ENCODE assay signal across 11 cellular contexts in the genomic region with DNA sequence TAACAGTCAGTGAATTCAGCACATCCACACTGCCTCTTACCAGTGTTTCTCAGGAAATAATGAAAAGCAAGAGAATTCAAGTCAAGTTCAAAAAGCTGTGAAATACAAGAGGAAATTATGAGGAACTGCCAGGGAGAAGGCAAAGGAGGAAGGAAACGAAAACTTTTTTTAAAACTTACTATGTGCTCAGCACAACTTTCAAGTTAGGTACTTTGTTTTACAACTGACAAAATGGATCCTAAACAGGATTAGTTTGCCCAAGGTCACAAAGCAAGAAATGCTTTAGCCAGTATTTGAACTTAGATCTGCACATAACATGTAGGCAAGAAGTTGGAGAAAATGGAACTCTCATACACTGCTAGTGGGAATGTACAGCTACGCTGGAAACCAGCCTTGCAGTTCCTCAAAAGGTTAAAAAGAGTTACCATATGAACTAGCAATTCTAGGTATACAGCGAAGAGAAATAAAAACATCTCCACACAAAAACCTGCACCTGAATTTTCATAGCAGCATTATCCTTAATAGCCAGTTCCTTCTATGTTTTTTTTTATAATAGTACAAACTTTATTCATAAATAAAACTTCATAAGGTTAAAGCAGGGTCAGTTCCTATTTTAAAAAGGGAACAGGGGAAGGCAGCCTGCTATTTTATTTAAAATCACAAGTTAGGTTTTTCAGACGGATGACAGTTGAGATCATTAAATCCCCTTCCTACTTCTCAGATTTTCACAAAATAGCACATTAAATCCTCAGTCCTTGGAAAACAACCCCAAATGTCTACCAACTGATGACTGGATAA. TPM values are rescaled to one million over a fixed set of nuclear protein-coding genes. Genes with fewer than 3 reads are reported as not detected.
DNase-seq lines count a peak whose midpoint lies in the region; ATAC-seq and TF ChIP-seq lines count a peak whose summit lies in the region.
"Had no signal": no experiment of that assay in that cellular context is flagged by ENCODE, and none has a peak within 500 bp of the region (broad histone marks: within the 10 kb centered on the region; RNA-seq: fewer than 3 reads in every experiment).

No MANE protein-coding gene starts in this region.

- peak overlapping the region; percentile 25 to 63 (median 47); a peak in 20 of 22 replicates for H3K9ac ChIP-seq in BLaER1 treated with 17β-estradiol and CSF1 and Interleukin-3, amounts not matched to agents 10 nM and 100 nM

- H3K27me3 Mint-ChIP-seq in IgD-negative memory B cell = no peaks in the 10 kb centered on the region
- no peaks in the 10 kb centered on the region for H3K27me3 Mint-ChIP-seq in activated T-helper 17 cell treated with anti-CD3 and anti-CD28 coated beads, Interleukin-2, amount 50 U/mL, for 72 hours

- no peaks in the 10 kb centered on the region for H3K9me3 ChIP-seq in BLaER1 treated with 17β-estradiol and CSF1 and Interleukin-3, amounts not matched to agents 10 nM and 100 nM (replicated peaks in 1 of 11)
- no peaks in the 10 kb centered on the region for H3K9me3 ChIP-seq in muscle layer of duodenum (ENCODE audit: control insufficient read depth in 1 of 2, low read length in 2 of 2)
- no peaks in the 10 kb centered on the region for H3K9me3 ChIP-seq in ovary
- H3K9me3 ChIP-seq: right lobe of liver had no signal

- H3K4me3 Mint-ChIP-seq in IgD-negative memory B cell = peak overlapping the region; percentile 10 to 83 (median 55)
- peak overlapping the region; percentile 9 for H3K4me3 Mint-ChIP-seq in activated T-helper 17 cell treated with anti-CD3 and anti-CD28 coated beads, Interleukin-2, amount 50 U/mL, for 72 hours

- peaks cover 97 to 100% (median 100%) of the 10 kb centered on the region in 11 experiments for H4K20me1 ChIP-seq in BLaER1 treated with 17β-estradiol and CSF1 and Interleukin-3, amounts not matched to agents 10 nM and 100 nM

- peak overlapping the region; percentile 1 to 73 (median 64); a peak in 17 of 22 replicates for H3K27ac ChIP-seq in BLaER1 treated with 17β-estradiol and CSF1 and Interleukin-3, amounts not matched to agents 10 nM and 100 nM
- peak overlapping the region; percentile 63 for H3K27ac ChIP-seq in muscle layer of duodenum (ENCODE audit: low read length)
- no peak overlapping the region for H3K27ac ChIP-seq in ovary

- H3K4me2 ChIP-seq in BLaER1 treated with 17β-estradiol and CSF1 and Interleukin-3, amounts not matched to agents 10 nM and 100 nM = peak overlapping the region; percentile 58 to 85 (median 77)

- H3K36me3 Mint-ChIP-seq in IgD-negative memory B cell = peaks cover 4% of the 10 kb centered on the region
- H3K36me3 Mint-ChIP-seq in activated T-helper 17 cell treated with anti-CD3 and anti-CD28 coated beads, Interleukin-2, amount 50 U/mL, for 72 hours (ENCODE audit: low read depth) = peaks cover 100% of the 10 kb centered on the region

- H3K4me1 ChIP-seq in BLaER1 treated with 17β-estradiol and CSF1 and Interleukin-3, amounts not matched to agents 10 nM and 100 nM = peaks cover 44 to 89% (median 59%) of the 10 kb centered on the region in 10 experiments
- H3K4me1 ChIP-seq in muscle layer of duodenum (ENCODE audit: control insufficient read depth in 1 of 2, insufficient read depth in 2 of 2, low read length in 2 of 2) (peaks cover 11 to 85% of the 10 kb centered on the region in 2 donors), ovary (ENCODE audit: insufficient read depth) (peaks cover 19% of the 10 kb centered on the region)

- intact Hi-C loops in ovary (cut with DNase I) = loop anchor here in 1 of 4 donors (10.0 kb wide), 1 partner anchor 77 kb away; no protein-coding TSS in a partner anchor

- no peak for TF ChIP-seq POLR2A in ovary (IDR thresholded peaks at IDR 0.05)

- peaks cover 49 to 51% (median 50%) of the 10 kb centered on the region in 3 donors for H3K4me1 Mint-ChIP-seq in IgD-negative memory B cell
- H3K4me1 Mint-ChIP-seq in activated T-helper 17 cell treated with anti-CD3 and anti-CD28 coated beads, Interleukin-2, amount 50 U/mL, for 72 hours = peaks cover 40% of the 10 kb centered on the region

- 48 to 54% (median 54%) methylated on average over 4 of the region's 4 CpGs for WGBS in ovary, 3 donors

- TF ChIP-seq CTCF in ovary (IDR thresholded peaks at IDR 0.05) = no peak

- ATAC-seq in activated T-helper 17 cell treated with anti-CD3 and anti-CD28 coated beads, Interleukin-2, amount 50 U/mL, for 72 hours (replicated peaks) = no peak
- ATAC-seq in HG02763 (IDR thresholded peaks at IDR 0.05; ENCODE audit: unreplicated experiment) = no peak

- peak overlapping the region; percentile 19 to 69 (median 41) for H3K27ac Mint-ChIP-seq in IgD-negative memory B cell
- H3K27ac Mint-ChIP-seq in activated T-helper 17 cell treated with anti-CD3 and anti-CD28 coated beads, Interleukin-2, amount 50 U/mL, for 72 hours = peak overlapping the region; percentile 6

- H3K27me3 ChIP-seq in BLaER1 treated with 17β-estradiol and CSF1 and Interleukin-3, amounts not matched to agents 10 nM and 100 nM = no peaks in the 10 kb centered on the region
- H3K27me3 ChIP-seq in muscle layer of duodenum (ENCODE audit: low read depth, low read length) (no peaks in the 10 kb centered on the region), ovary (no peaks in the 10 kb centered on the region)
- H3K27me3 ChIP-seq: right lobe of liver had no signal

- peak overlapping the region in 6 of 10 experiments; percentile 6 to 42 (median 14); a peak in 8 of 20 replicates for H3K4me3 ChIP-seq in BLaER1 treated with 17β-estradiol and CSF1 and Interleukin-3, amounts not matched to agents 10 nM and 100 nM
- H3K4me3 ChIP-seq in muscle layer of duodenum (ENCODE audit: low read depth in 1 of 2, low read length in 2 of 2) (no peak overlapping the region), ovary (no peak overlapping the region)
- H3K4me3 ChIP-seq: right lobe of liver had no signal

- TF ChIP-seq EP300 in ovary (IDR thresholded peaks at IDR 0.05) = no peak

- H3K36me3 ChIP-seq in BLaER1 treated with 17β-estradiol and CSF1 and Interleukin-3, amounts not matched to agents 10 nM and 100 nM = peaks cover 79 to 100% (median 90%) of the 10 kb centered on the region in 11 experiments
- peaks cover 23 to 24% of the 10 kb centered on the region in 2 donors for H3K36me3 ChIP-seq in muscle layer of duodenum (ENCODE audit: control insufficient read depth in 1 of 2, insufficient read depth in 2 of 2, low read length in 2 of 2)
- no peaks in the 10 kb centered on the region for H3K36me3 ChIP-seq in ovary

- DNase-seq in ovary (no peak), foreskin melanocyte (no peak)
- DNase-seq in activated CD4-positive, CD25-positive, alpha-beta regulatory T cell (lab: John Stamatoyannopoulos, UW) = no peak
- DNase-seq: H7, NCI-H2081 treated with DMSO at 0.1 percent for 48 hours, right lobe of liver had no signal

- H3K9me3 Mint-ChIP-seq in IgD-negative memory B cell = no peaks in the 10 kb centered on the region
- H3K9me3 Mint-ChIP-seq in activated T-helper 17 cell treated with anti-CD3 and anti-CD28 coated beads, Interleukin-2, amount 50 U/mL, for 72 hours = no peaks in the 10 kb centered on the region

RNA-seq across cellular contexts. Expression of a gene that starts 19.3 kb away (rescaled TPM):
- 81.9 TPM for polyA plus RNA-seq in IgD-negative memory B cell
- total RNA-seq in activated T-helper 17 cell treated with anti-CD3 and anti-CD28 coated beads, Interleukin-2, amount 50 U/mL, for 72 hours = 100 to 1,000 TPM; 149 to 209 TPM
- 100 to 1,000 TPM in 5 of 7 donors, 10 to 100 TPM in 2; 81.6 to 212 (median 158) TPM for total RNA-seq in ovary
- polyA plus RNA-seq in ovary = 10 to 100 TPM; 33.9 to 80.6 TPM

Comparison
In these comparisons a context has a peak if more than half of its experiments do, and no peak if none do; other contexts are left out.
1. H3K27ac ChIP-seq: peak in BLaER1 treated with 17β-estradiol and CSF1 and Interleukin-3, amounts not matched to agents 10 nM and 100 nM (11 of 11) and muscle layer of duodenum (single experiment); none in ovary (0 of 2).
2. H3K4me3 ChIP-seq: peak in BLaER1 treated with 17β-estradiol and CSF1 and Interleukin-3, amounts not matched to agents 10 nM and 100 nM (6 of 10); none in muscle layer of duodenum (0 of 2) and ovary (single experiment).